In the genomic region with DNA sequence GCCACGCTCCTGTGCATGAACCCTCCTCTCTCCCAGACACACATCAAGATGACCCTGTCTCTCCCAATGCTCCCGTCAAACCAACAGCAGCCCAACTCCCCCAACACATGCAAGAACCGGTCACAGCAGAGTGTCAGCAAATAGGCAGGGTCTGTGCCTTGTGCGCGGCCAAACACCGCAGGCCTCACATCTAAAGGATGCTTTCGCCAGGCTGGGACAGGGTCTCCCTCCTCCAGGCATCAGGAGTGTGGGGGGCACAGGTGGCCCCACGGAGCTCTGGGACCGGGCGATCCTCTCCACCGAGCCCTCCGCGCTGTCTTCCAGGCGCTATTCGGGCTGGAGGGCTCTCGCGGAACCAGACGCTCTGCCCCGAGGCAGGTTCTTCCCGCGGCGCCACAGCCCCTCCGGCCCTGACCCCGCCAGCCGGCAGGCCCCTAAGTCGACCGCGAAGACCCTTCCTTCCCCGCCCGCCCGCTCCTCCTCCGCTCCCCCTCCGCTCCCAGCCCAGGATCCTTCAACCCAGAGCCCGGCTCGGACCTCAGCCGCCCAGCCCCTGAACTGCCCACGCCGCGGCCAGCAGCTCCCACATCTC, we compare ENCODE assay signal across 8 cellular contexts. TPM values are rescaled to one million over a fixed set of nuclear protein-coding genes. Genes with fewer than 3 reads are reported as not detected.
DNase-seq lines count a peak whose midpoint lies in the region; ATAC-seq, FAIRE-seq and TF ChIP-seq lines count a peak whose summit lies in the region.

No MANE protein-coding gene starts in this region.

- peak overlapping the region; percentile 98 to 99 for H3K27ac ChIP-seq in thoracic aorta

- peaks cover 23% of the 10 kb centered on the region for H3K27me3 Mint-ChIP-seq in mesothelial cell of epicardium (ENCODE audit: low read depth)

- H3K36me3 ChIP-seq in endocrine pancreas (ENCODE audit: control insufficient read depth, insufficient read depth, low read length) (no peaks in the 10 kb centered on the region), thoracic aorta (no peaks in the 10 kb centered on the region)

- no peaks in the 10 kb centered on the region for H3K9me3 Mint-ChIP-seq in mesothelial cell of epicardium

- peak overlapping the region; percentile 96 for H3K4me3 Mint-ChIP-seq in mesothelial cell of epicardium

- H3K4me3 ChIP-seq in GM12864 (ENCODE audit: low read depth, low read length), result peak overlapping the region; percentile 69
- H3K4me3 ChIP-seq in endocrine pancreas (ENCODE audit: control insufficient read depth, insufficient read depth, low read length), result peak overlapping the region; percentile 47
- peak overlapping the region; percentile 87 for H3K4me3 ChIP-seq in thoracic aorta

- no peaks in the 10 kb centered on the region for H3K36me3 Mint-ChIP-seq in mesothelial cell of epicardium

- peak; percentile 21 for DNase-seq in 8988T
- DNase-seq in GM12864 (ENCODE audit: low read depth), result no peak
- peak; percentile 24 for DNase-seq in HTR-8/SVneo (ENCODE audit: insufficient read length, low spot score)
- DNase-seq in T-helper 9 cell, result peak; percentile 7
- DNase-seq in mesothelial cell of epicardium (ENCODE audit: low spot score in 2 of 2, unreplicated experiment in 2 of 2), result peak; percentile 20 to 45
- DNase-seq in thoracic aorta (ENCODE audit: low spot score), result peak; percentile 4
- no peak for DNase-seq in NK-92 (lab: John Stamatoyannopoulos, UW; ENCODE audit: unreplicated experiment)

- peaks cover 23% of the 10 kb centered on the region for H3K4me1 Mint-ChIP-seq in mesothelial cell of epicardium

- H3K9ac ChIP-seq in endocrine pancreas (ENCODE audit: control insufficient read depth, insufficient read depth, low read length), result peak overlapping the region; percentile 50

- H3K27ac Mint-ChIP-seq in mesothelial cell of epicardium, result peak overlapping the region; percentile 36

- no peak for FAIRE-seq in HTR-8/SVneo (lab: Jason Lieb, UNC)

- no peaks in the 10 kb centered on the region for H3K27me3 ChIP-seq in endocrine pancreas (ENCODE audit: control insufficient read depth, insufficient read depth, low read length)
- no peaks in the 10 kb centered on the region for H3K27me3 ChIP-seq in thoracic aorta (replicated peaks; ENCODE audit: insufficient read depth)

- no peaks in the 10 kb centered on the region for H3K4me1 ChIP-seq in endocrine pancreas (ENCODE audit: control insufficient read depth, insufficient read depth, low read length)
- peaks cover 4 to 18% of the 10 kb centered on the region in 2 donors for H3K4me1 ChIP-seq in thoracic aorta (ENCODE audit: control insufficient read depth in 1 of 2, low read depth in 2 of 2)

- ATAC-seq in thoracic aorta (ENCODE audit: insufficient number of reproducible peaks, low FRiP score, low read depth), result no peak

- no peak for TF ChIP-seq CTCF in GM12864 (IDR thresholded peaks at IDR 0.05; ENCODE audit: low read depth, low read length, missing control alignments)
- no peak for TF ChIP-seq CTCF in mesothelial cell of epicardium (IDR thresholded peaks at IDR 0.05; ENCODE audit: unreplicated experiment)
- no peak for TF ChIP-seq CTCF in thoracic aorta (IDR thresholded peaks at IDR 0.05)

- H3K9me3 ChIP-seq in endocrine pancreas (ENCODE audit: control insufficient read depth, low read length) (no peaks in the 10 kb centered on the region), thoracic aorta (no peaks in the 10 kb centered on the region)

RNA-seq across cellular contexts. Expression of a gene that starts 0.4 kb away (rescaled TPM):
- total RNA-seq in mesothelial cell of epicardium (19.8 to 24.3 TPM (median 21.0 TPM) in 3 replicates), thoracic aorta (10 to 100 TPM; 27.3 to 32.0 TPM)

RNA-seq across cellular contexts. Expression of a gene that starts 33.7 kb away (rescaled TPM):
- total RNA-seq in mesothelial cell of epicardium, result 0.54 to 1.4 TPM (median 0.54 TPM) in 3 replicates
- total RNA-seq in thoracic aorta, result 10 to 100 TPM; 17.5 to 21.7 TPM

Comparison
In these comparisons a context has a peak if more than half of its experiments do, and no peak if none do; other contexts are left out.
1. DNase-seq: peak in 8988T (single experiment), HTR-8/SVneo (single experiment), T-helper 9 cell (single experiment), mesothelial cell of epicardium (2 of 2) and thoracic aorta (single experiment); none in GM12864 (single experiment) and NK-92 (single experiment).
2. Peak in every context shown above with its lines, with median percentiles within 50 percentile points of each other: H3K4me3 ChIP-seq.